ENCODE assay signal across 8 cellular contexts in the genomic region with DNA sequence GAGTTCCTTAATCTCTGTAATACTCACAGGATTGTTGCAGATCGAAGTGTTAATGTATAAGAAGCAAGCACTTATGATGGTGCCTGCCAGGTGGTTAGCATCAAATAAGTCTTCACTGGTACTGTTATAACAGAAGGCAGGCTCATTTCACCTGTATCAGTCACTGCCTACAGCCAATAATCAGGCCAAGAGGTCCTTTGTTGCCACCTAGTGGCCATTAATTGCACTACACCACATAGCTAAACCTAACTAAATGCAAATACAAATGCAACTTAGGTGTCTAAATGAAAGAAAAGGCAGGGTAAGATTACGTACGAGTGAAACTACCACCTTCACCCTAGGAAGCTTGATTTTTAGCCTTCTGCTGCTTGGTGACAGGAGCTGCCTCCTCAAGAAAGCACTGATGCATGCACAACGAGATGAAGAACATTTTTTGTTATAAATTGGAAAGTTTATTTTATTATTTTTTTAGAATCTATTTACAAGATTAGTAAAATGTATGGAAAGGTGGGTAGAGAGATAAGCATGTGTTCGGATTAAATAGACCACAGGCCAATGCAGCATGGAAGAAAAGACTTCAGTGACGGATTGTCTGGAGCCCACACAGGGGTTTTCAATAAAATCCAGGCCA.
DNase-seq lines count a peak whose midpoint lies in the region; ATAC-seq, FAIRE-seq and TF ChIP-seq lines count a peak whose summit lies in the region.

No MANE protein-coding gene starts in this region.

- 44% methylated on average over 6 of the region's 6 CpGs for WGBS in esophagus muscularis mucosa

- DNase-seq in D721Med (ENCODE audit: insufficient read length, low spot score) (peak; percentile 32), NCI-H226 (peak; percentile 25), esophagus muscularis mucosa (ENCODE audit: extremely low spot score) (peak; percentile 89), uterus (peak; percentile 24 to 59)
- DNase-seq in activated CD4-positive, alpha-beta T cell treated with anti-CD3 and anti-CD28 coated beads, Interleukin-2, amount 50 U/mL, for 1 hour = peak; percentile 28

- TF ChIP-seq EP300 in esophagus muscularis mucosa (IDR thresholded peaks at IDR 0.05) = no peak

- no peak overlapping the region for H3K4me3 Mint-ChIP-seq in nephron

- TF ChIP-seq POLR2A in esophagus muscularis mucosa (IDR thresholded peaks at IDR 0.05; ENCODE audit: low read depth) (no peak), uterus (IDR thresholded peaks at IDR 0.05) (no peak)

- no peak overlapping the region for H3K4me3 ChIP-seq in esophagus muscularis mucosa
- H3K4me3 ChIP-seq in uterus = no peak overlapping the region

- H3K4me1 Mint-ChIP-seq in nephron = peaks cover 18% of the 10 kb centered on the region

- H3K27ac ChIP-seq in esophagus muscularis mucosa (replicated peaks in 1 of 4) (no peak overlapping the region), uterus (peak overlapping the region in 1 of 2 donors; percentile 30)

- no peaks in the 10 kb centered on the region for H3K36me3 Mint-ChIP-seq in nephron (ENCODE audit: low read depth)

- peak; percentile 83 for FAIRE-seq in D721Med (lab: Jason Lieb, UNC)

- H3K27ac Mint-ChIP-seq in nephron = peak overlapping the region in 2 of 3 experiments; percentile 59 to 69

- H3K4me1 ChIP-seq in esophagus muscularis mucosa (no peaks in the 10 kb centered on the region), uterus (no peaks in the 10 kb centered on the region)

- no peaks in the 10 kb centered on the region for H3K9me3 ChIP-seq in esophagus muscularis mucosa
- no peaks in the 10 kb centered on the region for H3K9me3 ChIP-seq in uterus

- intact Hi-C loops in esophagus muscularis mucosa (cut with DNase I) (loop anchor here (2.0 kb wide), 1 partner anchor 46 kb away; no protein-coding TSS in a partner anchor), uterus (cut with DNase I; ENCODE audit: low total_unique reads) (no loop called here)

- TF ChIP-seq CTCF in D721Med (IDR thresholded peaks at IDR 0.05; ENCODE audit: insufficient read depth, missing control alignments) (peak; percentile 99), esophagus muscularis mucosa (IDR thresholded peaks at IDR 0.05) (peak; percentile 65 to 92 (median 77)), nephron (IDR thresholded peaks at IDR 0.05; ENCODE audit: unreplicated experiment in 3 of 3) (peak; percentile 92 to 98 (median 92)), uterus (IDR thresholded peaks at IDR 0.05) (peak; percentile 75 to 85 (median 78))

- no peaks in the 10 kb centered on the region for H3K27me3 ChIP-seq in esophagus muscularis mucosa
- H3K27me3 ChIP-seq in uterus = no peaks in the 10 kb centered on the region

- H3K27me3 Mint-ChIP-seq in nephron (ENCODE audit: low read depth) = peaks cover 15% of the 10 kb centered on the region

- peak; percentile 96 for ATAC-seq in GM19372 (IDR thresholded peaks at IDR 0.05; ENCODE audit: low read depth, unreplicated experiment)
- ATAC-seq in HG03432 (IDR thresholded peaks at IDR 0.05; ENCODE audit: unreplicated experiment) = peak; percentile 84

- no peaks in the 10 kb centered on the region for H3K9me3 Mint-ChIP-seq in nephron

- H3K36me3 ChIP-seq in esophagus muscularis mucosa = no peaks in the 10 kb centered on the region
- no peaks in the 10 kb centered on the region for H3K36me3 ChIP-seq in uterus

Comparison
In these comparisons a context has a peak if more than half of its experiments do, and no peak if none do; other contexts are left out.
1. DNase-seq: peak in every context shown above with its lines; median percentile 89 in esophagus muscularis mucosa; 42 in uterus; 32 in D721Med; 28 in activated CD4-positive, alpha-beta T cell treated with anti-CD3 and anti-CD28 coated beads, Interleukin-2, amount 50 U/mL, for 1 hour; 25 in NCI-H226.